1 cellular context compared by ENCODE assay signal in the genomic region with DNA sequence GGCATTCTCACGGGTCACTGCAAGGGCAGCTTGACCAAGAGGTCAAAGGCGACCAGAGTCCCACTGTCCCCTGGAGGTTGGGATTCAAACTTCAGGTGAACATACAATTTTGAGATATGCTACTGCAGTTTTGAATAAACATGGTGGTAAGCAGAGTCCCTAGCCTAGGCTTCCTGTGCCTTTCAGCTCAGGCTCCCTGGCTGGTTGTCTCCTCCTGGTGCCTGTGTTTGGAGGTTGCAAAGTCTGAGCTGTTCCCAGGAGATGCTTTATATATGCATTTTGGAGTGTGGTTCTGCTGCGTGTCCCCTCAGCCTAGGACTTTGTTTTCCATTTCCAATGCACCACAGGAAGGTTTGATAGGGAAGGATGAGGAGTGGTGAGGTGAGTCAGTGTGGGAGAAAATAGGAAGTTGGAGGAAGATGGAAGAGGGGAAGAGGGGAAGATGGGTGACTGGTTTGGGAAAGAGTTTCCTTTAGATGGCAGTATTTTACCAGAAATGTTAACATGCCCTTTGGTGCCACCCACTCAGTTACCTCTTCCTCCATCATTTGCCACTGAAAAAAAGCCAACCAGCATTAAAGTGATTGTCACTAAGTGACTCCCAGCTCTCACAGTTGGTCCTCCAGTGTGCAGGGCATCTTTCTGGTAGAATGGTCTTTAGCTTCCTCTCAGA.
A peak's percentile ranks its signal among the peaks of the same experiment; 100 is the strongest.
TF ChIP-seq lines count a peak whose summit lies in the region.

No MANE protein-coding gene starts in this region.

TF ChIP-seq in HepG2, 621 proteins besides CTCF, POLR2A, EP300 and RAD21 (continued from another document):
- TF ChIP-seq ZNF598 (CRISPR knock-in tag; IDR thresholded peaks at IDR 0.05; ENCODE audit: borderline replicate concordance) = no peak
- TF ChIP-seq, protein P1, sequence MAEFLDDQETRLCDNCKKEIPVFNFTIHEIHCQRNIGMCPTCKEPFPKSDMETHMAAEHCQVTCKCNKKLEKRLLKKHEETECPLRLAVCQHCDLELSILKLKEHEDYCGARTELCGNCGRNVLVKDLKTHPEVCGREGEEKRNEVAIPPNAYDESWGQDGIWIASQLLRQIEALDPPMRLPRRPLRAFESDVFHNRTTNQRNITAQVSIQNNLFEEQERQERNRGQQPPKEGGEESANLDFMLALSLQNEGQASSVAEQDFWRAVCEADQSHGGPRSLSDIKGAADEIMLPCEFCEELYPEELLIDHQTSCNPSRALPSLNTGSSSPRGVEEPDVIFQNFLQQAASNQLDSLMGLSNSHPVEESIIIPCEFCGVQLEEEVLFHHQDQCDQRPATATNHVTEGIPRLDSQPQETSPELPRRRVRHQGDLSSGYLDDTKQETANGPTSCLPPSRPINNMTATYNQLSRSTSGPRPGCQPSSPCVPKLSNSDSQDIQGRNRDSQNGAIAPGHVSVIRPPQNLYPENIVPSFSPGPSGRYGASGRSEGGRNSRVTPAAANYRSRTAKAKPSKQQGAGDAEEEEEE (CRISPR knock-in tag; IDR thresholded peaks at IDR 0.05; ENCODE audit: borderline replicate concordance) = no peak
- TF ChIP-seq, protein P2, sequence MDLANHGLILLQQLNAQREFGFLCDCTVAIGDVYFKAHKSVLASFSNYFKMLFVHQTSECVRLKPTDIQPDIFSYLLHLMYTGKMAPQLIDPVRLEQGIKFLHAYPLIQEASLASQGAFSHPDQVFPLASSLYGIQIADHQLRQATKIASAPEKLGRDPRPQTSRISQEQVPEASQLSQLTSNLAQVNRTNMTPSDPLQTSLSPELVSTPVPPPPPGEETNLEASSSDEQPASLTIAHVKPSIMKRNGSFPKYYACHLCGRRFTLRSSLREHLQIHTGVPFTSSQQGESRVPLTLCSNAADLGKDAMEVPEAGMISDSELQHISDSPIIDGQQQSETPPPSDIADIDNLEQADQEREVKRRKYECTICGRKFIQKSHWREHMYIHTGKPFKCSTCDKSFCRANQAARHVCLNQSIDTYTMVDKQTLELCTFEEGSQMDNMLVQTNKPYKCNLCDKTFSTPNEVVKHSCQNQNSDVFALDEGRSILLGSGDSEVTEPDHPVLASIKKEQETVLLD (CRISPR knock-in tag; IDR thresholded peaks at IDR 0.05; ENCODE audit: low read depth) = no peak
- TF ChIP-seq HNRNPK (IDR thresholded peaks at IDR 0.05; ENCODE audit: low read depth, low read length, poor library complexity, severe bottlenecking) = peak; percentile 31
- no peak for TF ChIP-seq CEBPB (IDR thresholded peaks at IDR 0.05; ENCODE audit: borderline replicate concordance, low read depth, low read length)
